ENCODE assay signal across 13 cellular contexts in genomic region chr2:144230452-144231085, GRCh38.
DNase-seq lines count a peak whose midpoint lies in the region; ATAC-seq, FAIRE-seq and TF ChIP-seq lines count a peak whose summit lies in the region.
"Had no signal": no experiment of that assay in that cellular context is flagged by ENCODE, and none has a peak within 500 bp of the region (broad histone marks: within the 10 kb centered on the region; RNA-seq: fewer than 3 reads in every experiment).

No MANE protein-coding gene starts in this region.

- H3K36me3 Mint-ChIP-seq in activated CD8-positive, alpha-beta T cell treated with anti-CD3 and anti-CD28 coated beads for 36 hours (ENCODE audit: low read depth): peaks cover 21% of the 10 kb centered on the region
- peaks cover 10% of the 10 kb centered on the region for H3K36me3 Mint-ChIP-seq in activated CD8-positive, alpha-beta T cell treated with anti-CD3 and anti-CD28 coated beads, Interleukin-2, amount 10 ng/mL, durations not matched to agents 7 days and 5 days (ENCODE audit: low read depth)
- H3K36me3 Mint-ChIP-seq in chondrocyte (ENCODE audit: low read depth): no peaks in the 10 kb centered on the region

- H3K27ac Mint-ChIP-seq in activated CD8-positive, alpha-beta T cell treated with anti-CD3 and anti-CD28 coated beads for 36 hours: peak overlapping the region; percentile 77
- no peak overlapping the region for H3K27ac Mint-ChIP-seq in activated CD8-positive, alpha-beta T cell treated with anti-CD3 and anti-CD28 coated beads, Interleukin-2, amount 10 ng/mL, durations not matched to agents 7 days and 5 days
- peak overlapping the region; percentile 76 for H3K27ac Mint-ChIP-seq in chondrocyte (ENCODE audit: unreplicated experiment)

- H3K4me3 ChIP-seq in small intestine (ENCODE audit: low read depth in 1 of 2, low read length in 2 of 2): no peak overlapping the region
- H3K4me3 ChIP-seq in effector memory CD4-positive, alpha-beta T cell (ENCODE audit: insufficient read depth, low read depth, low read length, poor library complexity, severe bottlenecking): no peak overlapping the region
- H3K4me3 ChIP-seq: heart left ventricle had no signal

- no peak overlapping the region for H3K4me3 Mint-ChIP-seq in activated CD8-positive, alpha-beta T cell treated with anti-CD3 and anti-CD28 coated beads for 36 hours
- H3K4me3 Mint-ChIP-seq in activated CD8-positive, alpha-beta T cell treated with anti-CD3 and anti-CD28 coated beads, Interleukin-2, amount 10 ng/mL, durations not matched to agents 7 days and 5 days: no peak overlapping the region
- no peak overlapping the region for H3K4me3 Mint-ChIP-seq in chondrocyte (ENCODE audit: unreplicated experiment)
- H3K4me3 Mint-ChIP-seq: H9 had no signal

- H3K4me1 Mint-ChIP-seq in activated CD8-positive, alpha-beta T cell treated with anti-CD3 and anti-CD28 coated beads for 36 hours (ENCODE audit: low read depth): peaks cover 62% of the 10 kb centered on the region
- peaks cover 51% of the 10 kb centered on the region for H3K4me1 Mint-ChIP-seq in activated CD8-positive, alpha-beta T cell treated with anti-CD3 and anti-CD28 coated beads, Interleukin-2, amount 10 ng/mL, durations not matched to agents 7 days and 5 days (ENCODE audit: low read depth)
- peaks cover 36% of the 10 kb centered on the region for H3K4me1 Mint-ChIP-seq in chondrocyte (ENCODE audit: low read depth)

- no peaks in the 10 kb centered on the region for H3K9me3 ChIP-seq in small intestine (ENCODE audit: control insufficient read depth, low read depth)
- H3K9me3 ChIP-seq in effector memory CD4-positive, alpha-beta T cell (ENCODE audit: control insufficient read depth, low read length): no peaks in the 10 kb centered on the region
- H3K9me3 ChIP-seq: heart left ventricle had no signal

- WGBS in small intestine, 3 donors: 86 to 97% (median 92%) methylated on average over 1 of the region's 1 CpG

- POLR2A ChIA-PET in activated CD8-positive, alpha-beta T cell treated with anti-CD3 and anti-CD28 coated beads for 36 hours (lab: Charles Lee): interaction anchor here (1.0 to 1.1 kb wide), 2 partner anchors 11 to 97 kb away, joined by 3 to 4 read pairs; no protein-coding TSS in a partner anchor
- POLR2A ChIA-PET in activated CD8-positive, alpha-beta T cell treated with anti-CD3 and anti-CD28 coated beads, Interleukin-2, amount 10 ng/mL, durations not matched to agents 7 days and 5 days (lab: Charles Lee): no interaction called here

- no peak for TF ChIP-seq CTCF in activated CD8-positive, alpha-beta T cell treated with anti-CD3 and anti-CD28 coated beads for 36 hours (IDR thresholded peaks at IDR 0.05)
- TF ChIP-seq CTCF in chondrocyte (IDR thresholded peaks at IDR 0.05): no peak

- intact Hi-C loops in activated CD8-positive, alpha-beta T cell treated with anti-CD3 and anti-CD28 coated beads for 36 hours (cut with micrococcal nuclease): loop anchor here (10.0 kb wide), 1 partner anchor 284 kb away; no protein-coding TSS in a partner anchor

- ATAC-seq in activated CD8-positive, alpha-beta T cell treated with anti-CD3 and anti-CD28 coated beads for 36 hours: peak; percentile 63
- ATAC-seq in activated CD8-positive, alpha-beta T cell treated with anti-CD3 and anti-CD28 coated beads, Interleukin-2, amount 10 ng/mL, durations not matched to agents 7 days and 5 days: no peak
- ATAC-seq in HG02623 (IDR thresholded peaks at IDR 0.05; ENCODE audit: unreplicated experiment) (no peak), HG02870 (IDR thresholded peaks at IDR 0.05; ENCODE audit: unreplicated experiment) (no peak)
- ATAC-seq: heart left ventricle had no signal

- no peaks in the 10 kb centered on the region for H3K36me3 ChIP-seq in small intestine (ENCODE audit: control insufficient read depth in 2 of 2, insufficient read depth in 2 of 2, low read length in 2 of 2)
- H3K36me3 ChIP-seq in effector memory CD4-positive, alpha-beta T cell (ENCODE audit: control insufficient read depth, insufficient read depth, low read length): no peaks in the 10 kb centered on the region
- H3K36me3 ChIP-seq: heart left ventricle had no signal

- no peaks in the 10 kb centered on the region for H3K4me1 ChIP-seq in small intestine (ENCODE audit: control insufficient read depth in 2 of 2, insufficient read depth in 1 of 2, low read depth in 1 of 2, low read length in 1 of 2)
- peaks cover 9% of the 10 kb centered on the region for H3K4me1 ChIP-seq in effector memory CD4-positive, alpha-beta T cell (ENCODE audit: control insufficient read depth, insufficient read depth, low read length, poor library complexity, severe bottlenecking)

- CTCF ChIA-PET in activated CD8-positive, alpha-beta T cell treated with anti-CD3 and anti-CD28 coated beads for 36 hours (lab: Charles Lee): interaction anchor here (0.5 to 0.9 kb wide), 2 partner anchors 16 to 215 kb away, joined by 3 read pairs; no protein-coding TSS in a partner anchor
- CTCF ChIA-PET in activated CD8-positive, alpha-beta T cell treated with anti-CD3 and anti-CD28 coated beads, Interleukin-2, amount 10 ng/mL, durations not matched to agents 7 days and 5 days (lab: Charles Lee): interaction anchor here (0.8 to 1.5 kb wide), 2 partner anchors 14 to 22 kb away, joined by 3 read pairs; no protein-coding TSS in a partner anchor

- no peak overlapping the region for H3K27ac ChIP-seq in small intestine (ENCODE audit: low read depth in 1 of 2, low read length in 1 of 2)
- no peak overlapping the region for H3K27ac ChIP-seq in effector memory CD4-positive, alpha-beta T cell (ENCODE audit: insufficient read depth, low read length, poor library complexity, severe bottlenecking)
- H3K27ac ChIP-seq: heart left ventricle had no signal

- H3K27me3 ChIP-seq in small intestine (ENCODE audit: control insufficient read depth in 2 of 2, insufficient read depth in 2 of 2, low read length in 2 of 2): no peaks in the 10 kb centered on the region
- H3K27me3 ChIP-seq in effector memory CD4-positive, alpha-beta T cell (replicated peaks; ENCODE audit: control insufficient read depth, insufficient read depth, low read length, poor library complexity, severe bottlenecking): no peaks in the 10 kb centered on the region
- H3K27me3 ChIP-seq: heart left ventricle had no signal

- H3K27me3 Mint-ChIP-seq in activated CD8-positive, alpha-beta T cell treated with anti-CD3 and anti-CD28 coated beads for 36 hours: no peaks in the 10 kb centered on the region
- no peaks in the 10 kb centered on the region for H3K27me3 Mint-ChIP-seq in activated CD8-positive, alpha-beta T cell treated with anti-CD3 and anti-CD28 coated beads, Interleukin-2, amount 10 ng/mL, durations not matched to agents 7 days and 5 days (ENCODE audit: low read depth)
- H3K27me3 Mint-ChIP-seq in chondrocyte (ENCODE audit: low read depth): no peaks in the 10 kb centered on the region

- FAIRE-seq in small intestine (lab: Jason Lieb, UNC): peak; percentile 88

- DNase-seq in activated CD8-positive, alpha-beta T cell treated with anti-CD3 and anti-CD28 coated beads for 36 hours: no peak
- DNase-seq in activated CD8-positive, alpha-beta T cell treated with anti-CD3 and anti-CD28 coated beads, Interleukin-2, amount 10 ng/mL, durations not matched to agents 7 days and 5 days: no peak
- DNase-seq in NCI-H460 (ENCODE audit: extremely low read depth, low read depth) (peak; percentile 49), chondrocyte (ENCODE audit: low spot score) (no peak), small intestine (no peak)
- DNase-seq in effector memory CD4-positive, alpha-beta T cell: no peak
- DNase-seq: activated CD4-positive, alpha-beta T cell treated with anti-CD3 and anti-CD28 coated beads for 48 hours; AML-193; anterior cingulate cortex; H9; heart left ventricle had no signal

- H3K9me3 Mint-ChIP-seq in activated CD8-positive, alpha-beta T cell treated with anti-CD3 and anti-CD28 coated beads for 36 hours: peaks cover 4% of the 10 kb centered on the region
- H3K9me3 Mint-ChIP-seq in activated CD8-positive, alpha-beta T cell treated with anti-CD3 and anti-CD28 coated beads, Interleukin-2, amount 10 ng/mL, durations not matched to agents 7 days and 5 days (ENCODE audit: insufficient read depth): no peaks in the 10 kb centered on the region
- no peaks in the 10 kb centered on the region for H3K9me3 Mint-ChIP-seq in chondrocyte (ENCODE audit: low read depth)
- H3K9me3 Mint-ChIP-seq: H9 had no signal
